In genomic region chr10:97768322-97769315, GRCh38 we compare ENCODE assay signal across 1 cellular context.
TF ChIP-seq lines count a peak whose summit lies in the region.

No MANE protein-coding gene starts in this region.

TF ChIP-seq in SK-N-SH, 30 proteins besides CTCF, POLR2A, EP300 and RAD21 (continued from another document):
- TF ChIP-seq RCOR1 (IDR thresholded peaks at IDR 0.05; ENCODE audit: low read length) (no peak), FOXJ3 (CRISPR knock-in tag; IDR thresholded peaks at IDR 0.05) (no peak), NRF1 (IDR thresholded peaks at IDR 0.05; ENCODE audit: low read depth, low read length) (no peak)
